Comparison of ENCODE assay signal across 8 cellular contexts in genomic region chr10:102241037-102241443, GRCh38. TPM values are rescaled to one million over a fixed set of nuclear protein-coding genes. Genes with fewer than 3 reads are reported as not detected.
DNase-seq lines count a peak whose midpoint lies in the region; ATAC-seq and TF ChIP-seq lines count a peak whose summit lies in the region.

No MANE protein-coding gene starts in this region.

- intact Hi-C loops in left ventricle myocardium superior (cut with micrococcal nuclease) = no loop called here

- peak overlapping the region; percentile 68 for H3K4me3 ChIP-seq in skeletal muscle cell (ENCODE audit: low read depth, low read length)

- DNase-seq in activated CD4-positive, alpha-beta memory T cell treated with anti-CD3 and anti-CD28 coated beads, Interleukin-2, amount 10 ng/mL, durations not matched to agents 7 days and 5 days = no peak
- DNase-seq in left ventricle myocardium superior = no peak
- DNase-seq in skeletal muscle cell (ENCODE audit: low read depth) = no peak
- DNase-seq in hippocampal formation (lab: John Stamatoyannopoulos, UW) = no peak
- DNase-seq in HEK293T (ENCODE audit: extremely low spot score) = no peak
- no peak for DNase-seq in activated effector memory CD4-positive, alpha-beta T cell treated with Interleukin-2 at 50 U/mL for 16 hours

- H3K4me1 Mint-ChIP-seq in activated CD4-positive, alpha-beta memory T cell treated with anti-CD3 and anti-CD28 coated beads, Interleukin-2, amount 10 ng/mL, durations not matched to agents 7 days and 5 days = peaks cover 31% of the 10 kb centered on the region

- no peak overlapping the region for H3K27ac Mint-ChIP-seq in activated CD4-positive, alpha-beta memory T cell treated with anti-CD3 and anti-CD28 coated beads, Interleukin-2, amount 10 ng/mL, durations not matched to agents 7 days and 5 days

- H3K9me3 Mint-ChIP-seq in activated CD4-positive, alpha-beta memory T cell treated with anti-CD3 and anti-CD28 coated beads, Interleukin-2, amount 10 ng/mL, durations not matched to agents 7 days and 5 days = no peaks in the 10 kb centered on the region

- CTCF ChIA-PET in activated CD4-positive, alpha-beta memory T cell treated with anti-CD3 and anti-CD28 coated beads, Interleukin-2, amount 10 ng/mL, durations not matched to agents 7 days and 5 days (lab: Charles Lee) = interaction anchor here (0.9 to 3.3 kb wide), 8 partner anchors 8 to 153 kb away, joined by 3 to 57 read pairs (median 4); no protein-coding TSS in a partner anchor
- CTCF ChIA-PET in HEK293T (lab: Yijun Ruan, JAX) = interaction anchor here (0.5 to 1.3 kb wide), 3 partner anchors 10 to 120 kb away, joined by 3 to 11 read pairs (median 4); no protein-coding TSS in a partner anchor

- peaks cover 42% of the 10 kb centered on the region for H3K27me3 Mint-ChIP-seq in activated CD4-positive, alpha-beta memory T cell treated with anti-CD3 and anti-CD28 coated beads, Interleukin-2, amount 10 ng/mL, durations not matched to agents 7 days and 5 days

- peak overlapping the region; percentile 47 for H3K4me3 Mint-ChIP-seq in activated CD4-positive, alpha-beta memory T cell treated with anti-CD3 and anti-CD28 coated beads, Interleukin-2, amount 10 ng/mL, durations not matched to agents 7 days and 5 days

- peak; percentile 1 for ATAC-seq in GM21423 (IDR thresholded peaks at IDR 0.05; ENCODE audit: unreplicated experiment)
- peak; percentile 27 for ATAC-seq in left ventricle myocardium superior
- ATAC-seq in GM21528 (IDR thresholded peaks at IDR 0.05; ENCODE audit: low FRiP score, unreplicated experiment) = no peak

- H3K36me3 Mint-ChIP-seq in activated CD4-positive, alpha-beta memory T cell treated with anti-CD3 and anti-CD28 coated beads, Interleukin-2, amount 10 ng/mL, durations not matched to agents 7 days and 5 days (ENCODE audit: low read depth) = no peaks in the 10 kb centered on the region

- POLR2A ChIA-PET in activated CD4-positive, alpha-beta memory T cell treated with anti-CD3 and anti-CD28 coated beads, Interleukin-2, amount 10 ng/mL, durations not matched to agents 7 days and 5 days (lab: Charles Lee) = interaction anchor here (0.9 to 1.7 kb wide), 3 partner anchors 153 to 221 kb away, joined by 3 to 4 read pairs (median 4); partner anchors contain the start of gene NFKB2
- POLR2A ChIA-PET in HEK293T (lab: Yijun Ruan, JAX) = no interaction called here

TF ChIP-seq in HEK293T, 16 proteins besides CTCF, POLR2A, EP300 and RAD21:
- TF ChIP-seq FOXM1 (IDR thresholded peaks at IDR 0.05; ENCODE audit: borderline replicate concordance) (no peak), FOXA1 (IDR thresholded peaks at IDR 0.05) (no peak), SP1 (IDR thresholded peaks at IDR 0.05) (no peak), ELF4 (IDR thresholded peaks at IDR 0.05) (no peak), TARDBP (IDR thresholded peaks at IDR 0.05) (no peak), HDGF (IDR thresholded peaks at IDR 0.05; ENCODE audit: borderline replicate concordance) (no peak), FOXK2 (IDR thresholded peaks at IDR 0.05) (no peak), PKNOX1 (IDR thresholded peaks at IDR 0.05) (no peak), ARNT (IDR thresholded peaks at IDR 0.05) (no peak), CTBP1 (IDR thresholded peaks at IDR 0.05; ENCODE audit: borderline replicate concordance) (no peak), ZNF384 (IDR thresholded peaks at IDR 0.05) (no peak), SUZ12 (IDR thresholded peaks at IDR 0.05) (no peak), LEF1 (IDR thresholded peaks at IDR 0.05; ENCODE audit: borderline replicate concordance) (no peak), NFRKB (IDR thresholded peaks at IDR 0.05) (no peak), BHLHE40 (IDR thresholded peaks at IDR 0.05; ENCODE audit: borderline replicate concordance) (no peak)

RNA-seq across cellular contexts. Expression of gene PITX3, which starts 0.3 kb away (rescaled TPM):
- not detected for total RNA-seq in activated CD4-positive, alpha-beta memory T cell treated with anti-CD3 and anti-CD28 coated beads, Interleukin-2, amount 10 ng/mL, durations not matched to agents 7 days and 5 days
- total RNA-seq in left ventricle myocardium superior = 1.1 TPM

RNA-seq across cellular contexts. Expression of gene GBF1, which starts 4.3 kb away (rescaled TPM):
- 10 to 100 TPM; 42.4 to 43.1 TPM for total RNA-seq in activated CD4-positive, alpha-beta memory T cell treated with anti-CD3 and anti-CD28 coated beads, Interleukin-2, amount 10 ng/mL, durations not matched to agents 7 days and 5 days
- 41.7 TPM for total RNA-seq in left ventricle myocardium superior

RNA-seq across cellular contexts. Expression of gene ELOVL3, which starts 14.9 kb away (rescaled TPM):
- total RNA-seq in activated CD4-positive, alpha-beta memory T cell treated with anti-CD3 and anti-CD28 coated beads, Interleukin-2, amount 10 ng/mL, durations not matched to agents 7 days and 5 days = not detected
- not detected for total RNA-seq in left ventricle myocardium superior
